1 cellular context compared by ENCODE assay signal in genomic region chr6:52162940-52163908, GRCh38.
TF ChIP-seq lines count a peak whose summit lies in the region.

No MANE protein-coding gene starts in this region.

TF ChIP-seq in GM23338, 12 proteins besides CTCF, POLR2A, EP300 and RAD21:
- TF ChIP-seq ZNF462 (CRISPR knock-in tag; IDR thresholded peaks at IDR 0.05) = no peak
- no peak for TF ChIP-seq JUNB (IDR thresholded peaks at IDR 0.05; ENCODE audit: unreplicated experiment)
- no peak for TF ChIP-seq ZNF114 (CRISPR knock-in tag; IDR thresholded peaks at IDR 0.05)
- no peak for TF ChIP-seq NANOG (IDR thresholded peaks at IDR 0.05; ENCODE audit: borderline replicate concordance)
- TF ChIP-seq CREB1 (CRISPR knock-in tag; IDR thresholded peaks at IDR 0.05; ENCODE audit: low read depth) = no peak
- no peak for TF ChIP-seq POLR2AphosphoS5 (IDR thresholded peaks at IDR 0.05; ENCODE audit: low read depth)
- no peak for TF ChIP-seq EZH2phosphoT487 (IDR thresholded peaks at IDR 0.05; ENCODE audit: unreplicated experiment)
- TF ChIP-seq ETS1 (IDR thresholded peaks at IDR 0.05) = no peak
- no peak for TF ChIP-seq ZNF331 (CRISPR knock-in tag; IDR thresholded peaks at IDR 0.05; ENCODE audit: low read depth)
- TF ChIP-seq REST (IDR thresholded peaks at IDR 0.05; ENCODE audit: unreplicated experiment) = no peak
- TF ChIP-seq EZH2 (IDR thresholded peaks at IDR 0.05; ENCODE audit: low read depth, unreplicated experiment) = no peak
- no peak for TF ChIP-seq STAT1 (IDR thresholded peaks at IDR 0.05; ENCODE audit: unreplicated experiment)
